Comparison of ENCODE assay signal across 2 cellular contexts in the genomic region with DNA sequence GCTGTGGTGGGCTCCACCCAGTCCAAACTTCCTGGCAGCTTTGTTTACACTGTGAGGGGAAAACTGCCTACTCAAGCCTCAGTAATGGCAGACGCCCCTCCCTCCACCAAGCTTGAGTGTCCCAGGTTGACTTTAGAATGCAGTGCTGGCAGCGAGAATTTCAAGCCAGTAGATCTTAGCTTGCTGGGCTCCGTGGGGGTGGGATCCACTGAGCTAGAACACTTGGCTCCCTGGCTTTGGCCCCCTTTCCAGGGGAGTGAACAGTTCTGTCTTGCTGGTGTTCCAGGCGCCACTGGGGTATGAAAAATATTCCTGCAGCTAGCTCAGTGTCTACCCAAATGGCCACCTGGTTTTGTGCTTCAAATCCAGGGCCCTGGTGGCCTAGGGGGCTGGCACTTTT. TPM values are rescaled to one million over a fixed set of nuclear protein-coding genes. Genes with fewer than 3 reads are reported as not detected.
"Had no signal": no experiment of that assay in that cellular context is flagged by ENCODE, and none has a peak within 500 bp of the region (broad histone marks: within the 10 kb centered on the region; RNA-seq: fewer than 3 reads in every experiment).

No MANE protein-coding gene starts in this region.

RNA-seq across cellular contexts. Expression of a gene that starts 49.6 kb away (rescaled TPM):
- total RNA-seq: HFFc6 had no signal
- polyA plus RNA-seq: GM23248 had no signal
